ENCODE assay signal across 24 cellular contexts in the genomic region with DNA sequence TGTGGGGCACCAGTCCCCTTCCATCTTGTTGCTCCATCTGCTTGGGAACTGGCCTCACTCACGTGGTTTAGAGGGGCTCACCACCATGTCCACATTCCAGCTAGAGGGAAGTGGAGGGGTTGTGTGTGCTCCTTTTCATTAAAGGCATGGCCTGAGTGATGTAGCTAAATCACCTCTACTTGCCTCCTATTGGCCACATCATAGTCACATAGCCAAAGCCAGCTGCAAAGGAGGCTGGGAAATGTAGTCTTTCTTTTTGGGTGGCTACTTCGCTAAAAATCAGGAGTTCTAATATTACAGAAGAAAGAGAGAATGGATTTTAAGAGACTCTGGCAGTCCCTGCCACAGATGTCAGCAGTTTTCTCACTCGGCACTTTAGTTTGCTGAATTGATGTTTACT.
A peak's percentile ranks its signal among the peaks of the same experiment; 100 is the strongest.
DNase-seq lines count a peak whose midpoint lies in the region; ATAC-seq, FAIRE-seq and TF ChIP-seq lines count a peak whose summit lies in the region.
"Had no signal": no experiment of that assay in that cellular context is flagged by ENCODE, and none has a peak within 500 bp of the region (broad histone marks: within the 10 kb centered on the region; RNA-seq: fewer than 3 reads in every experiment).

No MANE protein-coding gene starts in this region.

- TF ChIP-seq RAD21 in GM12878 (IDR thresholded peaks at IDR 0.05; ENCODE audit: insufficient read depth, low read depth, low read length) = no peak

- no peaks in the 10 kb centered on the region for H3K36me3 Mint-ChIP-seq in natural killer cell treated with Interleukin-12 subunit alpha and Interleukin-12 subunit beta and Interleukin-15 and Interleukin-18, amount 100 ng/mL, for 72 hours
- H3K36me3 Mint-ChIP-seq in natural killer cell = no peaks in the 10 kb centered on the region
- H3K36me3 Mint-ChIP-seq: CD8-positive, alpha-beta memory T cell had no signal

- WGBS in GM12878 (ENCODE audit: insufficient coverage, insufficient replicate concordance, low lambda C conversion rate, missing lambda C conversion rate) = 25% methylated on average over 3 of the region's 3 CpGs

- BruUV-seq in GM12878 (replicated peaks; lab: Mats Ljungman, UMichigan) = no TSS peak

- H3K9ac ChIP-seq in GM12878 (ENCODE audit: control insufficient read depth, insufficient read depth, low read length) = no peak overlapping the region
- H3K9ac ChIP-seq: BLaER1 had no signal

- no peak overlapping the region for H3K27ac ChIP-seq in GM12878 (ENCODE audit: control insufficient read depth, insufficient read depth)
- H3K27ac ChIP-seq: BLaER1 had no signal

- no peaks in the 10 kb centered on the region for H4K20me1 ChIP-seq in GM12878 (ENCODE audit: control insufficient read depth, insufficient read depth)
- H4K20me1 ChIP-seq: BLaER1 had no signal

- TF ChIP-seq POLR2A in GM12878 (IDR thresholded peaks at IDR 0.05; ENCODE audit: low read depth, low read length) = no peak

- in situ Hi-C loops in GM12878 (cut with MboI) = no loop called here

- H3K27me3 Mint-ChIP-seq in natural killer cell treated with Interleukin-12 subunit alpha and Interleukin-12 subunit beta and Interleukin-15 and Interleukin-18, amount 100 ng/mL, for 72 hours = no peaks in the 10 kb centered on the region
- peaks cover 0 to 5% of the 10 kb centered on the region in 2 donors for H3K27me3 Mint-ChIP-seq in natural killer cell (ENCODE audit: low read depth in 2 of 2)

- H3K4me1 Mint-ChIP-seq in natural killer cell treated with Interleukin-12 subunit alpha and Interleukin-12 subunit beta and Interleukin-15 and Interleukin-18, amount 100 ng/mL, for 72 hours (ENCODE audit: low read depth in 2 of 2) = no peaks in the 10 kb centered on the region
- no peaks in the 10 kb centered on the region for H3K4me1 Mint-ChIP-seq in natural killer cell
- H3K4me1 Mint-ChIP-seq: CD8-positive, alpha-beta memory T cell had no signal

- SMC1A ChIA-PET in GM12878 (lab: Charles Lee; ENCODE audit: uncharacterized antibody, unreplicated experiment) = no interaction called here

- no peak overlapping the region for H3K27ac Mint-ChIP-seq in natural killer cell treated with Interleukin-12 subunit alpha and Interleukin-12 subunit beta and Interleukin-15 and Interleukin-18, amount 100 ng/mL, for 72 hours
- no peak overlapping the region for H3K27ac Mint-ChIP-seq in natural killer cell
- H3K27ac Mint-ChIP-seq: CD8-positive, alpha-beta memory T cell; IgD-negative memory B cell had no signal

- H3K4me3 Mint-ChIP-seq in natural killer cell treated with Interleukin-12 subunit alpha and Interleukin-12 subunit beta and Interleukin-15 and Interleukin-18, amount 100 ng/mL, for 72 hours = no peak overlapping the region
- no peak overlapping the region for H3K4me3 Mint-ChIP-seq in natural killer cell
- H3K4me3 Mint-ChIP-seq: CD8-positive, alpha-beta memory T cell; IgD-negative memory B cell had no signal

- H3K79me2 ChIP-seq in GM12878 (ENCODE audit: control insufficient read depth, insufficient read depth, low read length) = no peaks in the 10 kb centered on the region

- FAIRE-seq in GM12878 (lab: Jason Lieb, UNC) (no peak), GM19239 (lab: Jason Lieb, UNC) (no peak)
- FAIRE-seq: A204.1, D721Med, GM12891, GM18507 had no signal

- TF ChIP-seq EP300 in GM12878 (IDR thresholded peaks at IDR 0.05; ENCODE audit: borderline replicate concordance in 1 of 2, control insufficient read depth in 1 of 2, low read depth in 2 of 2, low read length in 2 of 2) = no peak

- no peaks in the 10 kb centered on the region; the same call in 2 of the 3 replicates for H3K9me3 ChIP-seq in GM12878 (replicated peaks; ENCODE audit: control insufficient read depth, insufficient read depth, low read length)
- H3K9me3 ChIP-seq: BLaER1 had no signal

- no peak overlapping the region for H2AFZ ChIP-seq in GM12878 (ENCODE audit: control insufficient read depth, low read depth, low read length)

- POLR2A ChIA-PET in GM12878 (lab: Charles Lee) = no interaction called here

- H3K27me3 ChIP-seq in GM12878 (replicated peaks in 1 of 2; ENCODE audit: control insufficient read depth in 2 of 2, insufficient read depth in 2 of 2, low read length in 1 of 2) = no peaks in the 10 kb centered on the region; a peak in 1 of 4 replicates
- H3K27me3 ChIP-seq: BLaER1 had no signal

- no peaks in the 10 kb centered on the region for H3K4me1 ChIP-seq in GM12878 (ENCODE audit: control insufficient read depth, insufficient read depth, low read length)
- H3K4me1 ChIP-seq: BLaER1 had no signal

- DNase-seq in natural killer cell treated with Interleukin-12 subunit alpha and Interleukin-12 subunit beta and Interleukin-15 and Interleukin-18, amount 100 ng/mL, for 72 hours (ENCODE audit: low spot score) = peak; percentile 16
- DNase-seq in natural killer cell (no peak), GM12878 (ENCODE audit: low read depth, low spot score) (no peak), iPS-NIHi7 (ENCODE audit: extremely low spot score) (peak; percentile 61), GM19239 (ENCODE audit: insufficient read length, low spot score) (no peak), NCI-H2227 (lab: John Stamatoyannopoulos, UW; ENCODE audit: unreplicated experiment) (no peak), hypothalamus (lab: John Stamatoyannopoulos, UW) (no peak), omental fat pad (ENCODE audit: low spot score) (no peak)
- DNase-seq: CD8-positive, alpha-beta memory T cell; DND-41; GDM1; GOT3; MV-4-11; NCI-H1436; NCI-H2029; NCI-H2171; NCI-H774; PC-3 had no signal

- H3K4me3 ChIP-seq in GM12878 = no peak overlapping the region
- H3K4me3 ChIP-seq: BLaER1 had no signal

- TF ChIP-seq CTCF in natural killer cell (IDR thresholded peaks at IDR 0.05) (no peak), GM12878 (IDR thresholded peaks at IDR 0.05 in 2 of 3, conservative IDR thresholded peaks at IDR 0.05 in 1 of 3; ENCODE audit: control insufficient read depth in 2 of 3, extremely low read depth in 1 of 3, insufficient read depth in 1 of 3, low read depth in 3 of 3, low read length in 3 of 3) (no peak), omental fat pad (IDR thresholded peaks at IDR 0.05) (no peak)

- RAD21 ChIA-PET in GM12878 (lab: Charles Lee; ENCODE audit: unreplicated experiment) = no interaction called here

- no peak for ATAC-seq in natural killer cell treated with Interleukin-12 subunit alpha and Interleukin-12 subunit beta and Interleukin-15 and Interleukin-18, amount 100 ng/mL, for 72 hours
- ATAC-seq in natural killer cell (no peak), GM12878 (no peak), omental fat pad (ENCODE audit: low FRiP score) (no peak)
- ATAC-seq: PC-3 had no signal

- CTCF ChIA-PET in GM12878 (lab: Yijun Ruan, JAX) = no interaction called here

- H3K9me3 Mint-ChIP-seq in natural killer cell treated with Interleukin-12 subunit alpha and Interleukin-12 subunit beta and Interleukin-15 and Interleukin-18, amount 100 ng/mL, for 72 hours = no peaks in the 10 kb centered on the region
- H3K9me3 Mint-ChIP-seq in natural killer cell = no peaks in the 10 kb centered on the region

- no peaks in the 10 kb centered on the region for H3K36me3 ChIP-seq in GM12878 (ENCODE audit: control insufficient read depth in 2 of 2, insufficient read depth in 2 of 2, low read length in 1 of 2)
- H3K36me3 ChIP-seq: BLaER1 had no signal

- intact Hi-C loops in natural killer cell (cut with micrococcal nuclease) (no loop called here), GM12878 (cut with micrococcal nuclease; ENCODE audit: unreplicated experiment) (no loop called here)

- no peak overlapping the region for H3K4me2 ChIP-seq in GM12878 (ENCODE audit: control insufficient read depth, insufficient read depth)
- H3K4me2 ChIP-seq: BLaER1 had no signal

TF ChIP-seq in GM12878, 131 proteins besides CTCF, POLR2A, EP300 and RAD21:
- TF ChIP-seq BCLAF1 (IDR thresholded peaks at IDR 0.05) (no peak), RCOR1 (conservative IDR thresholded peaks at IDR 0.05; ENCODE audit: low read depth, low read length) (no peak), SIX5 (IDR thresholded peaks at IDR 0.05; ENCODE audit: low read depth, low read length, severe bottlenecking) (peak; percentile 55)

Comparison
In these comparisons a context has a peak if more than half of its experiments do, and no peak if none do; other contexts are left out.
1. DNase-seq: peak in natural killer cell treated with Interleukin-12 subunit alpha and Interleukin-12 subunit beta and Interleukin-15 and Interleukin-18, amount 100 ng/mL, for 72 hours (single experiment) and iPS-NIHi7 (single experiment); none in natural killer cell (single experiment), GM12878 (single experiment), GM19239 (single experiment), NCI-H2227 (single experiment), hypothalamus (0 of 51) and omental fat pad (single experiment).